21 cellular contexts compared by ENCODE assay signal in the genomic region with DNA sequence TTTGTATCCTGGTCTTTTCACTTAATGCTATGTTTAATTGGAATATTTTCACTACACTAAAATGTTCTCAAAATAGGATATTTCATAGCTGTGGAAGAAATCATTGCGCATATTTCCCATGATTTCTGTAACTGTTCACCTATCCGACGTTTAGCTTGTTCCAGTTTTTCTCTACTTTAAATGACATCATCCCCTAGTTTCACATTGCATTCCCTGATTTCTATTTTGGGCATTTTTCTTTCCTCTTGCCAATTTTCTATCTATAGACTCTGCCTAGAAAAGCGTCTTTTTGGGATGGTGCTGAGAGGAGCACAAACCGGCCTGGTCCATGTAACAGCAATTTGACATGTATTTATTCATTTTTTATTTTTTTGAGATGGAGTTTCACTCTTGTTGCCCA.
DNase-seq lines count a peak whose midpoint lies in the region; ATAC-seq and TF ChIP-seq lines count a peak whose summit lies in the region.
"Had no signal": no experiment of that assay in that cellular context is flagged by ENCODE, and none has a peak within 500 bp of the region (broad histone marks: within the 10 kb centered on the region; RNA-seq: fewer than 3 reads in every experiment).

No MANE protein-coding gene starts in this region.

- H3K4me1 Mint-ChIP-seq in chondrocyte (ENCODE audit: low read depth) (peaks cover 75% of the 10 kb centered on the region), osteocyte (ENCODE audit: unreplicated experiment) (peaks cover 77% of the 10 kb centered on the region)
- H3K4me1 Mint-ChIP-seq: B cell; CD8-positive, alpha-beta memory T cell had no signal

- H3K4me1 ChIP-seq in ascending aorta = peaks cover 2 to 24% of the 10 kb centered on the region in 2 donors
- peaks cover 6 to 33% (median 18%) of the 10 kb centered on the region in 4 donors for H3K4me1 ChIP-seq in tibial artery
- H3K4me1 ChIP-seq: HAP-1 had no signal

- H3K9me3 ChIP-seq in ascending aorta = no peaks in the 10 kb centered on the region
- no peaks in the 10 kb centered on the region for H3K9me3 ChIP-seq in tibial artery
- H3K9me3 ChIP-seq: HAP-1 had no signal

- intact Hi-C loops in ascending aorta (cut with DNase I) (no loop called here), tibial artery (cut with DNase I; ENCODE audit: low total_unique reads) (no loop called here)

- no peaks in the 10 kb centered on the region for H3K27me3 ChIP-seq in ascending aorta
- H3K27me3 ChIP-seq in tibial artery = no peaks in the 10 kb centered on the region
- H3K27me3 ChIP-seq: BLaER1 treated with 17β-estradiol and CSF1 and Interleukin-3, amounts not matched to agents 10 nM and 100 nM had no signal

- CTCF ChIA-PET in RWPE1 (lab: Yijun Ruan, JAX) = no interaction called here

- H3K27ac ChIP-seq in ascending aorta (peak overlapping the region; percentile 56 to 66), tibial artery (peak overlapping the region; percentile 56 to 61), RWPE1 (no peak overlapping the region)
- H3K27ac ChIP-seq: GM23248, HL-60 had no signal

- H3K4me3 ChIP-seq in ascending aorta = no peak overlapping the region
- H3K4me3 ChIP-seq in tibial artery = no peak overlapping the region
- H3K4me3 ChIP-seq: BLaER1 treated with 17β-estradiol and CSF1 and Interleukin-3, amounts not matched to agents 10 nM and 100 nM; GM12878; GM23248; HAP-1 had no signal

- no peak for ATAC-seq in GM18870 (IDR thresholded peaks at IDR 0.05; ENCODE audit: unreplicated experiment)
- ATAC-seq: GM12878 had no signal

- DNase-seq in ascending aorta (ENCODE audit: low spot score in 2 of 2) (no peak), chondrocyte (ENCODE audit: low spot score) (no peak), osteocyte (ENCODE audit: extremely low spot score, unreplicated experiment) (no peak), tibial artery (no peak), mesenteric fat pad (ENCODE audit: low spot score) (no peak), RWPE1 (ENCODE audit: low spot score) (no peak)
- DNase-seq: CD4-positive, CD25-positive, alpha-beta regulatory T cell; CD8-positive, alpha-beta memory T cell; COR-L47; DMS 273 treated with DMSO at 0.1 percent for 48 hours; DMS53; DND-41; EL; GM23248; IMR-90 had no signal

- H3K36me3 ChIP-seq in ascending aorta (no peaks in the 10 kb centered on the region), tibial artery (no peaks in the 10 kb centered on the region)
- H3K36me3 ChIP-seq: HAP-1 had no signal

- peaks cover 3% of the 10 kb centered on the region for H3K9me3 Mint-ChIP-seq in chondrocyte (ENCODE audit: low read depth)
- H3K9me3 Mint-ChIP-seq in osteocyte (ENCODE audit: unreplicated experiment) = peaks cover 3% of the 10 kb centered on the region

- POLR2A ChIA-PET in RWPE1 (lab: Yijun Ruan, JAX; ENCODE audit: low non-redundant PET) = no interaction called here

- H3K27ac Mint-ChIP-seq in chondrocyte (ENCODE audit: unreplicated experiment) (peak overlapping the region; percentile 74), osteocyte (ENCODE audit: unreplicated experiment) (peak overlapping the region; percentile 84)
- H3K27ac Mint-ChIP-seq: B cell; CD8-positive, alpha-beta memory T cell had no signal

- H3K27me3 Mint-ChIP-seq in chondrocyte (ENCODE audit: low read depth) (no peaks in the 10 kb centered on the region), osteocyte (ENCODE audit: unreplicated experiment) (no peaks in the 10 kb centered on the region)
- H3K27me3 Mint-ChIP-seq: B cell had no signal

- peak overlapping the region; percentile 26 for H3K4me3 Mint-ChIP-seq in chondrocyte (ENCODE audit: unreplicated experiment)
- no peak overlapping the region for H3K4me3 Mint-ChIP-seq in osteocyte (ENCODE audit: unreplicated experiment)
- H3K4me3 Mint-ChIP-seq: B cell; CD4-positive, CD25-positive, alpha-beta regulatory T cell; CD8-positive, alpha-beta memory T cell had no signal

- TF ChIP-seq CTCF in ascending aorta (IDR thresholded peaks at IDR 0.05) (no peak), chondrocyte (IDR thresholded peaks at IDR 0.05) (no peak), osteocyte (IDR thresholded peaks at IDR 0.05) (no peak), tibial artery (IDR thresholded peaks at IDR 0.05) (no peak), RWPE1 (conservative IDR thresholded peaks at IDR 0.05; ENCODE audit: low read depth) (no peak)

- peaks cover 3% of the 10 kb centered on the region for H3K36me3 Mint-ChIP-seq in chondrocyte (ENCODE audit: low read depth)
- peaks cover 8% of the 10 kb centered on the region for H3K36me3 Mint-ChIP-seq in osteocyte (ENCODE audit: unreplicated experiment)
- H3K36me3 Mint-ChIP-seq: CD4-positive, CD25-positive, alpha-beta regulatory T cell; CD8-positive, alpha-beta memory T cell had no signal
